In the genomic region with DNA sequence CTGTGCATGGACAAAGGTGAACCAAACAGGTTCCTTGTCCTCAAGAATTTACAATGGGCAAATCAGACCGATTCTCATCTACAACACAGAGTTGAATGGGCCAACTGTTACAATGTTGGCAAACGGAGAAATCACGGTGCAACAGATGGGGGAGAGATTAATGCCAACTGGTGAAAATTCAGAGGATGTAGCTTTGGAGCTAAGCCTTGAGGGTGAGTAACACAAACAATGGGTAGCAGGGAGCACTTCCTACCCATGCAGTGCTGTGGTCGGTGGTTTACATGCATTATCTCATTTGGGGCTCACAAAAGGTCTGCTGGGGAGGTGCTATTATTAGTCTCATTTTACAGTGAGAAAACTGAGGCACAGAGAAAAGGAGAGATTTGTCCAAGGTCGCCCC, we compare ENCODE assay signal across 1 cellular context.
TF ChIP-seq lines count a peak whose summit lies in the region.

No MANE protein-coding gene starts in this region.

TF ChIP-seq in H1, 55 proteins besides CTCF, POLR2A, EP300 and RAD21:
- TF ChIP-seq SP1 (IDR thresholded peaks at IDR 0.05; ENCODE audit: low read depth, low read length) (no peak), RXRA (IDR thresholded peaks at IDR 0.05; ENCODE audit: insufficient read depth, low read depth, low read length) (no peak), BACH1 (IDR thresholded peaks at IDR 0.05; ENCODE audit: low read length) (no peak), SP2 (IDR thresholded peaks at IDR 0.05; ENCODE audit: low read length) (no peak), NRF1 (IDR thresholded peaks at IDR 0.05; ENCODE audit: low read depth, low read length) (no peak), NANOG (IDR thresholded peaks at IDR 0.05; ENCODE audit: insufficient read depth, low read depth, low read length, poor library complexity, severe bottlenecking) (no peak), BCL11A (IDR thresholded peaks at IDR 0.05; ENCODE audit: low read depth in 2 of 2, low read length in 2 of 2) (no peak), YY1 (IDR thresholded peaks at IDR 0.05; ENCODE audit: low read depth, low read length) (no peak), CHD2 (IDR thresholded peaks at IDR 0.05; ENCODE audit: low read length) (no peak), SAP30 (IDR thresholded peaks at IDR 0.05; ENCODE audit: insufficient read depth, insufficient replicate concordance, low read length) (no peak)
- TF ChIP-seq, protein P1, sequence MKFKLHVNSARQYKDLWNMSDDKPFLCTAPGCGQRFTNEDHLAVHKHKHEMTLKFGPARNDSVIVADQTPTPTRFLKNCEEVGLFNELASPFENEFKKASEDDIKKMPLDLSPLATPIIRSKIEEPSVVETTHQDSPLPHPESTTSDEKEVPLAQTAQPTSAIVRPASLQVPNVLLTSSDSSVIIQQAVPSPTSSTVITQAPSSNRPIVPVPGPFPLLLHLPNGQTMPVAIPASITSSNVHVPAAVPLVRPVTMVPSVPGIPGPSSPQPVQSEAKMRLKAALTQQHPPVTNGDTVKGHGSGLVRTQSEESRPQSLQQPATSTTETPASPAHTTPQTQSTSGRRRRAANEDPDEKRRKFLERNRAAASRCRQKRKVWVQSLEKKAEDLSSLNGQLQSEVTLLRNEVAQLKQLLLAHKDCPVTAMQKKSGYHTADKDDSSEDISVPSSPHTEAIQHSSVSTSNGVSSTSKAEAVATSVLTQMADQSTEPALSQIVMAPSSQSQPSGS (IDR thresholded peaks at IDR 0.05; ENCODE audit: low read length): no peak
- TF ChIP-seq, protein P2, sequence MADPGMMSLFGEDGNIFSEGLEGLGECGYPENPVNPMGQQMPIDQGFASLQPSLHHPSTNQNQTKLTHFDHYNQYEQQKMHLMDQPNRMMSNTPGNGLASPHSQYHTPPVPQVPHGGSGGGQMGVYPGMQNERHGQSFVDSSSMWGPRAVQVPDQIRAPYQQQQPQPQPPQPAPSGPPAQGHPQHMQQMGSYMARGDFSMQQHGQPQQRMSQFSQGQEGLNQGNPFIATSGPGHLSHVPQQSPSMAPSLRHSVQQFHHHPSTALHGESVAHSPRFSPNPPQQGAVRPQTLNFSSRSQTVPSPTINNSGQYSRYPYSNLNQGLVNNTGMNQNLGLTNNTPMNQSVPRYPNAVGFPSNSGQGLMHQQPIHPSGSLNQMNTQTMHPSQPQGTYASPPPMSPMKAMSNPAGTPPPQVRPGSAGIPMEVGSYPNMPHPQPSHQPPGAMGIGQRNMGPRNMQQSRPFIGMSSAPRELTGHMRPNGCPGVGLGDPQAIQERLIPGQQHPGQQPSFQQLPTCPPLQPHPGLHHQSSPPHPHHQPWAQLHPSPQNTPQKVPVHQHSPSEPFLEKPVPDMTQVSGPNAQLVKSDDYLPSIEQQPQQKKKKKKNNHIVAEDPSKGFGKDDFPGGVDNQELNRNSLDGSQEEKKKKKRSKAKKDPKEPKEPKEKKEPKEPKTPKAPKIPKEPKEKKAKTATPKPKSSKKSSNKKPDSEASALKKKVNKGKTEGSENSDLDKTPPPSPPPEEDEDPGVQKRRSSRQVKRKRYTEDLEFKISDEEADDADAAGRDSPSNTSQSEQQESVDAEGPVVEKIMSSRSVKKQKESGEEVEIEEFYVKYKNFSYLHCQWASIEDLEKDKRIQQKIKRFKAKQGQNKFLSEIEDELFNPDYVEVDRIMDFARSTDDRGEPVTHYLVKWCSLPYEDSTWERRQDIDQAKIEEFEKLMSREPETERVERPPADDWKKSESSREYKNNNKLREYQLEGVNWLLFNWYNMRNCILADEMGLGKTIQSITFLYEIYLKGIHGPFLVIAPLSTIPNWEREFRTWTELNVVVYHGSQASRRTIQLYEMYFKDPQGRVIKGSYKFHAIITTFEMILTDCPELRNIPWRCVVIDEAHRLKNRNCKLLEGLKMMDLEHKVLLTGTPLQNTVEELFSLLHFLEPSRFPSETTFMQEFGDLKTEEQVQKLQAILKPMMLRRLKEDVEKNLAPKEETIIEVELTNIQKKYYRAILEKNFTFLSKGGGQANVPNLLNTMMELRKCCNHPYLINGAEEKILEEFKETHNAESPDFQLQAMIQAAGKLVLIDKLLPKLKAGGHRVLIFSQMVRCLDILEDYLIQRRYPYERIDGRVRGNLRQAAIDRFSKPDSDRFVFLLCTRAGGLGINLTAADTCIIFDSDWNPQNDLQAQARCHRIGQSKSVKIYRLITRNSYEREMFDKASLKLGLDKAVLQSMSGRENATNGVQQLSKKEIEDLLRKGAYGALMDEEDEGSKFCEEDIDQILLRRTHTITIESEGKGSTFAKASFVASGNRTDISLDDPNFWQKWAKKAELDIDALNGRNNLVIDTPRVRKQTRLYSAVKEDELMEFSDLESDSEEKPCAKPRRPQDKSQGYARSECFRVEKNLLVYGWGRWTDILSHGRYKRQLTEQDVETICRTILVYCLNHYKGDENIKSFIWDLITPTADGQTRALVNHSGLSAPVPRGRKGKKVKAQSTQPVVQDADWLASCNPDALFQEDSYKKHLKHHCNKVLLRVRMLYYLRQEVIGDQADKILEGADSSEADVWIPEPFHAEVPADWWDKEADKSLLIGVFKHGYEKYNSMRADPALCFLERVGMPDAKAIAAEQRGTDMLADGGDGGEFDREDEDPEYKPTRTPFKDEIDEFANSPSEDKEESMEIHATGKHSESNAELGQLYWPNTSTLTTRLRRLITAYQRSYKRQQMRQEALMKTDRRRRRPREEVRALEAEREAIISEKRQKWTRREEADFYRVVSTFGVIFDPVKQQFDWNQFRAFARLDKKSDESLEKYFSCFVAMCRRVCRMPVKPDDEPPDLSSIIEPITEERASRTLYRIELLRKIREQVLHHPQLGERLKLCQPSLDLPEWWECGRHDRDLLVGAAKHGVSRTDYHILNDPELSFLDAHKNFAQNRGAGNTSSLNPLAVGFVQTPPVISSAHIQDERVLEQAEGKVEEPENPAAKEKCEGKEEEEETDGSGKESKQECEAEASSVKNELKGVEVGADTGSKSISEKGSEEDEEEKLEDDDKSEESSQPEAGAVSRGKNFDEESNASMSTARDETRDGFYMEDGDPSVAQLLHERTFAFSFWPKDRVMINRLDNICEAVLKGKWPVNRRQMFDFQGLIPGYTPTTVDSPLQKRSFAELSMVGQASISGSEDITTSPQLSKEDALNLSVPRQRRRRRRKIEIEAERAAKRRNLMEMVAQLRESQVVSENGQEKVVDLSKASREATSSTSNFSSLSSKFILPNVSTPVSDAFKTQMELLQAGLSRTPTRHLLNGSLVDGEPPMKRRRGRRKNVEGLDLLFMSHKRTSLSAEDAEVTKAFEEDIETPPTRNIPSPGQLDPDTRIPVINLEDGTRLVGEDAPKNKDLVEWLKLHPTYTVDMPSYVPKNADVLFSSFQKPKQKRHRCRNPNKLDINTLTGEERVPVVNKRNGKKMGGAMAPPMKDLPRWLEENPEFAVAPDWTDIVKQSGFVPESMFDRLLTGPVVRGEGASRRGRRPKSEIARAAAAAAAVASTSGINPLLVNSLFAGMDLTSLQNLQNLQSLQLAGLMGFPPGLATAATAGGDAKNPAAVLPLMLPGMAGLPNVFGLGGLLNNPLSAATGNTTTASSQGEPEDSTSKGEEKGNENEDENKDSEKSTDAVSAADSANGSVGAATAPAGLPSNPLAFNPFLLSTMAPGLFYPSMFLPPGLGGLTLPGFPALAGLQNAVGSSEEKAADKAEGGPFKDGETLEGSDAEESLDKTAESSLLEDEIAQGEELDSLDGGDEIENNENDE (IDR thresholded peaks at IDR 0.05; ENCODE audit: insufficient replicate concordance, low read length): no peak
